1 cellular context compared by ENCODE assay signal in the genomic region with DNA sequence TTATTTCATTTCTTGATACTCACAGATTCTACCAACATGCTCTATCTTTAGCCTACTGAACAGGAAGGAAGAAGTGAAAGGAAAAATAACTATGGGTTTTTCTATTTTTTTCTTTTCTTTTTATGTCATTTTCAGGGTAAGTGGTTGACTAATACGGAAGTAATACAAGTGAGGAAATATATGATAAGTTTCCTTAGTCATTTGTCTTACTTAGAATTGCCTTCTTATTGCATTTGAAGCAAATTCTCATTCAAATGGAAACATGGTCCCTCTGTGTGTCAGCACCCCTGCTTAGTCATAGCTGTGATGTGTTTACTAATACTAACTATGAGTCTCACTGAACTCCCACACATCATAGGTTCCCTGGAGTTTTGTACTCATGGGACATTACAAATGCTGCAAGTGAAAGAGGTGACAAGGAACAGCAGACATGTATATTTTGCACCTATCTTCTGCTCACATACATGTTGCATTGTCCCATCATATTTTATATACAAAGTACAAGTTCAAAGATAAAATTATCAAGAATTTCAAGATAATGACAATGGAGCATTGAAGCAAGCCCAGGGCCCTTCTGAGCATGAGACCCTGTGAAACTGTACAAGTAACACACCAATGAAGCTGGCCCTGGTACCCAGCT.
TF ChIP-seq lines count a peak whose summit lies in the region.

No MANE protein-coding gene starts in this region.

TF ChIP-seq in SK-N-SH treated with all-trans-retinoic acid at 6 μM for 48 hours, 23 proteins besides CTCF, POLR2A, EP300 and RAD21 (continued from another document):
- no peak for TF ChIP-seq RARB (CRISPR knock-in tag; IDR thresholded peaks at IDR 0.05)
- TF ChIP-seq OSR1 (CRISPR knock-in tag; IDR thresholded peaks at IDR 0.05), result no peak
- TF ChIP-seq ZFP30 (CRISPR knock-in tag; IDR thresholded peaks at IDR 0.05), result no peak
- no peak for TF ChIP-seq ARNTL (CRISPR knock-in tag; IDR thresholded peaks at IDR 0.05; ENCODE audit: borderline replicate concordance, low read depth)
- no peak for TF ChIP-seq ZNF70 (CRISPR knock-in tag; IDR thresholded peaks at IDR 0.05)
- TF ChIP-seq ZNF565 (CRISPR knock-in tag; conservative IDR thresholded peaks at IDR 0.05; ENCODE audit: low read depth), result no peak
- TF ChIP-seq ESRRG (CRISPR knock-in tag; IDR thresholded peaks at IDR 0.05), result no peak
TF ChIP-seq in SK-N-SH treated with all-trans-retinoic acid at 6 μM for 48 hours: peak in this region for 0.
